Comparison of ENCODE assay signal across 20 cellular contexts in the genomic region with DNA sequence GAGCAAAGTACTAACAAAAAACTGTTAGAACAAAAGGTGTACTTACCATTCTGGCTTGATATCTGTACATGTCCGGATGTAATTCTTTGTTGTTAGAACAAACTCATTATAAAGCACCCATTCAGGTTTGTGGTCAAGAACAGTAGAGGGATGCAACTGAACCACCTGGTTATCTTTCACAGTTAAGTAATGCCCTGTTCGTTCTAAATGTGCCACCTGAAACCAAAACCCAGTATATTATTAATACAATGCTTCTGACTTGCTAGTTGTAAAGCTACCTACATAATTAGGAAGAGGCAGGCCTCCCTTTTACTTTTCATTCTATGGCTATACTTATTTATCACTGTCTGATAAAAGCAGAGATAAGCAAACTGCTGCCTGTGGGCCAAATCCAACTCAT. TPM values are rescaled to one million over a fixed set of nuclear protein-coding genes. Genes with fewer than 3 reads are reported as not detected.
DNase-seq lines count a peak whose midpoint lies in the region; ATAC-seq and TF ChIP-seq lines count a peak whose summit lies in the region.
"Had no signal": no experiment of that assay in that cellular context is flagged by ENCODE, and none has a peak within 500 bp of the region (broad histone marks: within the 10 kb centered on the region; RNA-seq: fewer than 3 reads in every experiment).

No MANE protein-coding gene starts in this region.

- H3K9me3 ChIP-seq in cardiac muscle cell (ENCODE audit: low read depth): no peaks in the 10 kb centered on the region
- H3K9me3 ChIP-seq: heart right ventricle had no signal

- H3K4me1 ChIP-seq in cardiac muscle cell (ENCODE audit: low read depth): no peaks in the 10 kb centered on the region
- H3K4me1 ChIP-seq: heart right ventricle, parathyroid adenoma had no signal

- intact Hi-C loops in Right ventricle myocardium superior (cut with DNase I): no loop called here

- no peak for TF ChIP-seq CTCF in cardiac muscle cell (IDR thresholded peaks at IDR 0.05; ENCODE audit: low read depth, low read length)

- H3K27me3 ChIP-seq in cardiac muscle cell: no peaks in the 10 kb centered on the region
- H3K27me3 ChIP-seq: heart right ventricle had no signal

- DNase-seq in cardiac muscle cell (ENCODE audit: low read depth in 1 of 2, low spot score in 1 of 2): no peak
- no peak for DNase-seq in Right ventricle myocardium superior
- DNase-seq in central memory CD8-positive, alpha-beta T cell (ENCODE audit: low spot score in 2 of 2): no peak
- DNase-seq in stimulated activated naive B cell treated with anti-CD40 and anti-IgM and Interleukin-4, amounts not matched to agents 10 μg/mL and 1 μg/mL and 100 μg/mL, for 72 hours: no peak
- DNase-seq in activated CD4-positive, CD25-positive, alpha-beta regulatory T cell treated with anti-CD3 and anti-CD28 coated beads, Interleukin-2, amount 50 U/mL, for 72 hours: no peak
- DNase-seq: activated CD8-positive, alpha-beta T cell treated with anti-CD3 and anti-CD28 coated beads, Interleukin-2, amount 10 ng/mL, durations not matched to agents 7 days and 5 days; DMS 273 treated with DMSO at 0.1 percent for 48 hours; effector CD4-positive, alpha-beta T cell; HCEC 1CT; heart right ventricle; islet precursor cell; NCI-H1436 treated with DMSO at 0.1 percent for 48 hours; stimulated activated CD4-positive, alpha-beta T cell treated with anti-CD3 and anti-CD28 coated beads, Interleukin-4, amount 100 ng/mL, for 1 hour had no signal

- H3K27ac ChIP-seq in cardiac muscle cell: peak overlapping the region; percentile 20
- H3K27ac ChIP-seq: C4-2B, heart right ventricle, parathyroid adenoma, RWPE1, VCaP had no signal

- H3K4me1 Mint-ChIP-seq in central memory CD8-positive, alpha-beta T cell: no peaks in the 10 kb centered on the region
- no peaks in the 10 kb centered on the region for H3K4me1 Mint-ChIP-seq in stimulated activated naive B cell treated with anti-CD40 and anti-IgM and Interleukin-4, amounts not matched to agents 10 μg/mL and 1 μg/mL and 100 μg/mL, for 72 hours

- no peaks in the 10 kb centered on the region for H3K27me3 Mint-ChIP-seq in central memory CD8-positive, alpha-beta T cell
- no peaks in the 10 kb centered on the region for H3K27me3 Mint-ChIP-seq in stimulated activated naive B cell treated with anti-CD40 and anti-IgM and Interleukin-4, amounts not matched to agents 10 μg/mL and 1 μg/mL and 100 μg/mL, for 72 hours

- H3K36me3 Mint-ChIP-seq in central memory CD8-positive, alpha-beta T cell (ENCODE audit: insufficient read depth): peaks cover 51% of the 10 kb centered on the region
- H3K36me3 Mint-ChIP-seq in stimulated activated naive B cell treated with anti-CD40 and anti-IgM and Interleukin-4, amounts not matched to agents 10 μg/mL and 1 μg/mL and 100 μg/mL, for 72 hours: peaks cover 15 to 32% of the 10 kb centered on the region in 2 donors

- H3K27ac Mint-ChIP-seq in central memory CD8-positive, alpha-beta T cell (ENCODE audit: low read depth): peak overlapping the region; percentile 70
- no peak overlapping the region for H3K27ac Mint-ChIP-seq in stimulated activated naive B cell treated with anti-CD40 and anti-IgM and Interleukin-4, amounts not matched to agents 10 μg/mL and 1 μg/mL and 100 μg/mL, for 72 hours
- H3K27ac Mint-ChIP-seq: activated CD8-positive, alpha-beta T cell treated with anti-CD3 and anti-CD28 coated beads, Interleukin-2, amount 10 ng/mL, durations not matched to agents 7 days and 5 days had no signal

- H3K36me3 ChIP-seq in cardiac muscle cell: peaks cover 60% of the 10 kb centered on the region

- ATAC-seq in Right ventricle myocardium superior (ENCODE audit: poor library complexity) (no peak), GM21737 (IDR thresholded peaks at IDR 0.05; ENCODE audit: unreplicated experiment) (peak; percentile 70), HG03108 (IDR thresholded peaks at IDR 0.05; ENCODE audit: unreplicated experiment) (peak; percentile 63), HG03442 (IDR thresholded peaks at IDR 0.05; ENCODE audit: unreplicated experiment) (no peak)
- ATAC-seq in central memory CD8-positive, alpha-beta T cell (replicated peaks; ENCODE audit: extremely low read depth, poor library complexity, severe bottlenecking): no peak
- no peak for ATAC-seq in stimulated activated naive B cell treated with anti-CD40 and anti-IgM and Interleukin-4, amounts not matched to agents 10 μg/mL and 1 μg/mL and 100 μg/mL, for 72 hours (replicated peaks)
- ATAC-seq: heart right ventricle had no signal

- no peak overlapping the region for H3K4me3 Mint-ChIP-seq in central memory CD8-positive, alpha-beta T cell
- no peak overlapping the region for H3K4me3 Mint-ChIP-seq in stimulated activated naive B cell treated with anti-CD40 and anti-IgM and Interleukin-4, amounts not matched to agents 10 μg/mL and 1 μg/mL and 100 μg/mL, for 72 hours
- H3K4me3 Mint-ChIP-seq: activated CD8-positive, alpha-beta T cell treated with anti-CD3 and anti-CD28 coated beads, Interleukin-2, amount 10 ng/mL, durations not matched to agents 7 days and 5 days had no signal

- H3K4me3 ChIP-seq in cardiac muscle cell: no peak overlapping the region
- H3K4me3 ChIP-seq: heart right ventricle had no signal

- no peaks in the 10 kb centered on the region for H3K9me3 Mint-ChIP-seq in central memory CD8-positive, alpha-beta T cell
- H3K9me3 Mint-ChIP-seq in stimulated activated naive B cell treated with anti-CD40 and anti-IgM and Interleukin-4, amounts not matched to agents 10 μg/mL and 1 μg/mL and 100 μg/mL, for 72 hours: no peaks in the 10 kb centered on the region

RNA-seq across cellular contexts. Expression of gene DHX15, which starts 54.8 kb away (rescaled TPM):
- total RNA-seq in cardiac muscle cell: 81.1 and 109 TPM in 2 replicates
- polyA plus RNA-seq in cardiac muscle cell: 78.4 and 115 TPM in 2 replicates
- total RNA-seq in Right ventricle myocardium superior: 48.0 TPM

Comparison
In these comparisons a context has a peak if more than half of its experiments do, and no peak if none do; other contexts are left out.
1. ATAC-seq: peak in GM21737 (single experiment) and HG03108 (single experiment); none in Right ventricle myocardium superior (single experiment), central memory CD8-positive, alpha-beta T cell (single experiment), HG03442 (single experiment) and stimulated activated naive B cell treated with anti-CD40 and anti-IgM and Interleukin-4, amounts not matched to agents 10 μg/mL and 1 μg/mL and 100 μg/mL, for 72 hours (0 of 2).